15 cellular contexts compared by ENCODE assay signal in genomic region chr1:58107943-58108342, GRCh38.
"Had no signal": no experiment of that assay in that cellular context is flagged by ENCODE, and none has a peak within 500 bp of the region (broad histone marks: within the 10 kb centered on the region; RNA-seq: fewer than 3 reads in every experiment).

No MANE protein-coding gene starts in this region.

- H3K27me3 Mint-ChIP-seq: activated naive CD8-positive, alpha-beta T cell treated with anti-CD3 and anti-CD28 coated beads for 36 hours; stimulated activated naive CD8-positive, alpha-beta T cell treated with anti-CD3 and anti-CD28 coated beads, Interleukin-15, Interleukin-2, amounts not matched to agents 100 ng/mL and 50 ng/mL, for 24 hours had no signal

- H3K4me1 Mint-ChIP-seq: activated CD4-positive, alpha-beta T cell treated with anti-CD3 and anti-CD28 coated beads for 36 hours; activated naive CD8-positive, alpha-beta T cell treated with anti-CD3 and anti-CD28 coated beads for 36 hours; memory B cell; WTC11 had no signal

- H3K36me3 Mint-ChIP-seq: activated naive CD8-positive, alpha-beta T cell treated with anti-CD3 and anti-CD28 coated beads for 36 hours; WTC11 had no signal

- ATAC-seq: activated CD4-positive, alpha-beta T cell treated with anti-CD3 and anti-CD28 coated beads for 36 hours; WTC11 had no signal

- H3K27ac Mint-ChIP-seq: activated CD4-positive, alpha-beta T cell treated with anti-CD3 and anti-CD28 coated beads for 36 hours; activated naive CD8-positive, alpha-beta T cell treated with anti-CD3 and anti-CD28 coated beads for 36 hours; memory B cell; neural progenitor cell; progenitor cell of endocrine pancreas; stimulated activated naive CD8-positive, alpha-beta T cell treated with anti-CD3 and anti-CD28 coated beads, Interleukin-15, Interleukin-2, amounts not matched to agents 100 ng/mL and 50 ng/mL, for 24 hours; WTC11 had no signal

- H3K4me3 Mint-ChIP-seq: activated CD4-positive, alpha-beta T cell treated with anti-CD3 and anti-CD28 coated beads for 36 hours; activated naive CD8-positive, alpha-beta T cell treated with anti-CD3 and anti-CD28 coated beads for 36 hours; memory B cell; neural progenitor cell; stimulated activated naive CD8-positive, alpha-beta T cell treated with anti-CD3 and anti-CD28 coated beads, Interleukin-15, Interleukin-2, amounts not matched to agents 100 ng/mL and 50 ng/mL, for 24 hours; WTC11 had no signal

- H3K9me3 Mint-ChIP-seq: activated naive CD8-positive, alpha-beta T cell treated with anti-CD3 and anti-CD28 coated beads for 36 hours; memory B cell; neural progenitor cell; stimulated activated naive CD8-positive, alpha-beta T cell treated with anti-CD3 and anti-CD28 coated beads, Interleukin-15, Interleukin-2, amounts not matched to agents 100 ng/mL and 50 ng/mL, for 24 hours; WTC11 had no signal

- DNase-seq: activated CD4-positive, alpha-beta T cell treated with anti-CD3 and anti-CD28 coated beads for 36 hours; activated CD4-positive, alpha-beta T cell treated with anti-CD3 and anti-CD28 coated beads, Interleukin-2, amount 50 U/mL, for 48 hours; activated naive CD4-positive, alpha-beta T cell; activated naive CD8-positive, alpha-beta T cell treated with anti-CD3 and anti-CD28 coated beads for 36 hours; activated T-cell treated with anti-CD3 and anti-CD28 coated beads for 4 hours; amniotic stem cell; dermis blood vessel endothelial cell; effector memory CD4-positive, alpha-beta T cell; esophagus squamous epithelium; stimulated activated CD4-positive, alpha-beta T cell treated with anti-CD3 and anti-CD28 coated beads, Interleukin-2, amount 100 ng/mL, for 24 hours had no signal
